Comparison of ENCODE assay signal across 30 cellular contexts in genomic region chr1:30447080-30447479, GRCh38.
"Had no signal": no experiment of that assay in that cellular context is flagged by ENCODE, and none has a peak within 500 bp of the region (broad histone marks: within the 10 kb centered on the region; RNA-seq: fewer than 3 reads in every experiment).

No MANE protein-coding gene starts in this region.

- H3K36me3 ChIP-seq: right atrium auricular region, stomach, thyroid gland, WERI-Rb-1 had no signal

- H3K4me3 ChIP-seq: right atrium auricular region, smooth muscle cell, stomach, thyroid gland had no signal

- DNase-seq: activated CD4-positive, alpha-beta T cell treated with anti-CD3 and anti-CD28 coated beads, Interleukin-2, amount 50 U/mL, for 1 hour; activated CD4-positive, CD25-positive, alpha-beta regulatory T cell treated with anti-CD3 and anti-CD28 coated beads, Interleukin-2, amount 50 U/mL, for 72 hours; activated gamma-delta T cell treated with Interleukin-2 at 50 U/mL for 16 hours; activated T-cell treated with anti-CD3 and anti-CD28 coated beads, Interleukin-2, amount 50 U/mL, for 1 hour; anterior cingulate cortex; effector CD4-positive, alpha-beta T cell; left cardiac atrium; left ventricle myocardium superior; mammary epithelial cell; naive B cell; nephron progenitor cell; nucleus accumbens; stimulated activated CD4-positive, alpha-beta T cell treated with anti-CD3 and anti-CD28 coated beads, Interleukin-15, amount 100 ng/mL, for 24 hours; stimulated activated CD4-positive, alpha-beta T cell treated with anti-CD3 and anti-CD28 coated beads, Interleukin-2, amount 100 ng/mL, for 24 hours; stimulated activated naive B cell treated with anti-CD40 and anti-IgM and Interleukin-4, amounts not matched to agents 10 μg/mL and 1 μg/mL and 100 μg/mL, for 72 hours; stomach; SW 1271; T-helper 9 cell; thyroid gland; WERI-Rb-1 had no signal

- H3K9me3 Mint-ChIP-seq: activated naive CD4-positive, alpha-beta T cell treated with anti-CD3 and anti-CD28 coated beads, Interleukin-2, amount 50 U/mL, for 72 hours; activated T-helper 1 cell treated with anti-CD3 and anti-CD28 coated beads, Interleukin-12 subunit alpha, Interleukin-12 subunit beta, Interleukin-2, Interleukin-4 antibody, amounts not matched to agents 30 ng/mL and 10 ng/mL and 1 ng/mL, durations not matched to agents 14 hours and 24 hours and 36 hours; dendritic cell treated with granulocyte-macrophage colony-stimulating factor and Interleukin-4, amounts not matched to agents 40 ng/mL and 50 ng/mL, for 4 days; T-helper 1 cell treated with Interleukin-12 subunit alpha and Interleukin-12 subunit beta and Interleukin-4 antibody, amounts not matched to agents 30 μg/mL and 1 μg/mL, for 36 hours had no signal

- H3K4me1 Mint-ChIP-seq: central memory CD8-positive, alpha-beta T cell; mesothelial cell of epicardium; naive B cell; stimulated activated naive B cell treated with anti-CD40 and anti-IgM and Interleukin-4, amounts not matched to agents 10 μg/mL and 1 μg/mL and 100 μg/mL, for 72 hours had no signal

- H3K4me3 Mint-ChIP-seq: activated T-helper 1 cell treated with anti-CD3 and anti-CD28 coated beads, Interleukin-12 subunit alpha, Interleukin-12 subunit beta, Interleukin-2, Interleukin-4 antibody, amounts not matched to agents 30 ng/mL and 10 ng/mL and 1 ng/mL, durations not matched to agents 14 hours and 24 hours and 36 hours; central memory CD8-positive, alpha-beta T cell; dendritic cell treated with granulocyte-macrophage colony-stimulating factor and Interleukin-4, amounts not matched to agents 40 ng/mL and 50 ng/mL, for 4 days; mesothelial cell of epicardium; naive B cell; nephron progenitor cell; stimulated activated naive B cell treated with anti-CD40 and anti-IgM and Interleukin-4, amounts not matched to agents 10 μg/mL and 1 μg/mL and 100 μg/mL, for 72 hours; T-helper 1 cell treated with Interleukin-12 subunit alpha and Interleukin-12 subunit beta and Interleukin-4 antibody, amounts not matched to agents 30 μg/mL and 1 μg/mL, for 36 hours had no signal

- H3K9me3 ChIP-seq: stomach, thyroid gland had no signal

- ATAC-seq: activated naive CD4-positive, alpha-beta T cell treated with anti-CD3 and anti-CD28 coated beads, Interleukin-2, amount 50 U/mL, for 72 hours; left cardiac atrium; left ventricle myocardium superior; stimulated activated naive B cell treated with anti-CD40 and anti-IgM and Interleukin-4, amounts not matched to agents 10 μg/mL and 1 μg/mL and 100 μg/mL, for 72 hours had no signal

- H3K36me3 Mint-ChIP-seq: activated naive CD4-positive, alpha-beta T cell treated with anti-CD3 and anti-CD28 coated beads, Interleukin-2, amount 50 U/mL, for 72 hours; mesothelial cell of epicardium; naive B cell; stimulated activated naive B cell treated with anti-CD40 and anti-IgM and Interleukin-4, amounts not matched to agents 10 μg/mL and 1 μg/mL and 100 μg/mL, for 72 hours had no signal

- H3K27ac ChIP-seq: epithelial cell of prostate, parathyroid adenoma, right atrium auricular region, stomach, thyroid gland, WERI-Rb-1 had no signal

- H3K4me1 ChIP-seq: parathyroid adenoma, right atrium auricular region, stomach, thyroid gland had no signal

- H3K27me3 ChIP-seq: right atrium auricular region, thyroid gland had no signal

- H3K27ac Mint-ChIP-seq: activated naive CD4-positive, alpha-beta T cell treated with anti-CD3 and anti-CD28 coated beads, Interleukin-2, amount 50 U/mL, for 72 hours; activated T-helper 1 cell treated with anti-CD3 and anti-CD28 coated beads, Interleukin-12 subunit alpha, Interleukin-12 subunit beta, Interleukin-2, Interleukin-4 antibody, amounts not matched to agents 30 ng/mL and 10 ng/mL and 1 ng/mL, durations not matched to agents 14 hours and 24 hours and 36 hours; dendritic cell treated with granulocyte-macrophage colony-stimulating factor and Interleukin-4, amounts not matched to agents 40 ng/mL and 50 ng/mL, for 4 days; mesothelial cell of epicardium; nephron progenitor cell; stimulated activated naive B cell treated with anti-CD40 and anti-IgM and Interleukin-4, amounts not matched to agents 10 μg/mL and 1 μg/mL and 100 μg/mL, for 72 hours; T-helper 1 cell treated with Interleukin-12 subunit alpha and Interleukin-12 subunit beta and Interleukin-4 antibody, amounts not matched to agents 30 μg/mL and 1 μg/mL, for 36 hours had no signal
